1 cellular context compared by ENCODE assay signal in the genomic region with DNA sequence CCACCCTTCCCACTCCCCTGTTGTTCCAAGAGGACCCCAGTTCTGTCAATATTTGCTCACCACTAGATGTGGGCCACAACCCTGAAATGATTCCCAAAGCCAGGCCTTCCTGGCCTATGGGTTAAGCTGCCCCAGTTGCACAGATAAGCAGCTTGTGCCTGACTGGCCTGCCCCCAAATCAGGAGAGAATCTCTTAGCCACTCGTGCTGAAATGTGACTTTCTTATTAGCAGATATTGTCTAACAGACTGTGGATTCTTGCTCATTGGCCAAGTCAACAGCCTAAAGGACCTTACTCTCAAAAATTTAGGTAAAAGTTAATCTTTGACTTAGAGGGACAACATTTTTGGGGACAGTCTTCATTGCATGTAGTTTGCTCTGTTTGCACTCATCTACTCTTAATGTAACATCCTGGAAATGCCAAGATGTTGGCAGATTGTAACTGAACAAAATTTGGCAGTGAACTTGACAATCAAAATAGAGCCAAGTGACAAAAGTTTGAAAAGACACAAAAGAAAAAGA.
TF ChIP-seq lines count a peak whose summit lies in the region.

No MANE protein-coding gene starts in this region.

TF ChIP-seq in HepG2, 621 proteins besides CTCF, POLR2A, EP300 and RAD21 (continued from another document and continues in another):
- TF ChIP-seq, protein P1, sequence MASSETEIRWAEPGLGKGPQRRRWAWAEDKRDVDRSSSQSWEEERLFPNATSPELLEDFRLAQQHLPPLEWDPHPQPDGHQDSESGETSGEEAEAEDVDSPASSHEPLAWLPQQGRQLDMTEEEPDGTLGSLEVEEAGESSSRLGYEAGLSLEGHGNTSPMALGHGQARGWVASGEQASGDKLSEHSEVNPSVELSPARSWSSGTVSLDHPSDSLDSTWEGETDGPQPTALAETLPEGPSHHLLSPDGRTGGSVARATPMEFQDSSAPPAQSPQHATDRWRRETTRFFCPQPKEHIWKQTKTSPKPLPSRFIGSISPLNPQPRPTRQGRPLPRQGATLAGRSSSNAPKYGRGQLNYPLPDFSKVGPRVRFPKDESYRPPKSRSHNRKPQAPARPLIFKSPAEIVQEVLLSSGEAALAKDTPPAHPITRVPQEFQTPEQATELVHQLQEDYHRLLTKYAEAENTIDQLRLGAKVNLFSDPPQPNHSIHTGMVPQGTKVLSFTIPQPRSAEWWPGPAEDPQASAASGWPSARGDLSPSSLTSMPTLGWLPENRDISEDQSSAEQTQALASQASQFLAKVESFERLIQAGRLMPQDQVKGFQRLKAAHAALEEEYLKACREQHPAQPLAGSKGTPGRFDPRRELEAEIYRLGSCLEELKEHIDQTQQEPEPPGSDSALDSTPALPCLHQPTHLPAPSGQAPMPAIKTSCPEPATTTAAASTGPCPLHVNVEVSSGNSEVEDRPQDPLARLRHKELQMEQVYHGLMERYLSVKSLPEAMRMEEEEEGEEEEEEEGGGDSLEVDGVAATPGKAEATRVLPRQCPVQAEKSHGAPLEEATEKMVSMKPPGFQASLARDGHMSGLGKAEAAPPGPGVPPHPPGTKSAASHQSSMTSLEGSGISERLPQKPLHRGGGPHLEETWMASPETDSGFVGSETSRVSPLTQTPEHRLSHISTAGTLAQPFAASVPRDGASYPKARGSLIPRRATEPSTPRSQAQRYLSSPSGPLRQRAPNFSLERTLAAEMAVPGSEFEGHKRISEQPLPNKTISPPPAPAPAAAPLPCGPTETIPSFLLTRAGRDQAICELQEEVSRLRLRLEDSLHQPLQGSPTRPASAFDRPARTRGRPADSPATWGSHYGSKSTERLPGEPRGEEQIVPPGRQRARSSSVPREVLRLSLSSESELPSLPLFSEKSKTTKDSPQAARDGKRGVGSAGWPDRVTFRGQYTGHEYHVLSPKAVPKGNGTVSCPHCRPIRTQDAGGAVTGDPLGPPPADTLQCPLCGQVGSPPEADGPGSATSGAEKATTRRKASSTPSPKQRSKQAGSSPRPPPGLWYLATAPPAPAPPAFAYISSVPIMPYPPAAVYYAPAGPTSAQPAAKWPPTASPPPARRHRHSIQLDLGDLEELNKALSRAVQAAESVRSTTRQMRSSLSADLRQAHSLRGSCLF (CRISPR knock-in tag; IDR thresholded peaks at IDR 0.05; ENCODE audit: borderline replicate concordance), result no peak
- no peak for TF ChIP-seq USF2 (IDR thresholded peaks at IDR 0.05; ENCODE audit: low read depth, low read length)
- no peak for TF ChIP-seq USF2 (CRISPR knock-in tag; IDR thresholded peaks at IDR 0.05; ENCODE audit: borderline replicate concordance)
- no peak for TF ChIP-seq REL (CRISPR knock-in tag; conservative IDR thresholded peaks at IDR 0.05)
- TF ChIP-seq NPAS2 (CRISPR knock-in tag; IDR thresholded peaks at IDR 0.05; ENCODE audit: borderline replicate concordance), result no peak
- TF ChIP-seq FOXO1 (CRISPR knock-in tag; IDR thresholded peaks at IDR 0.05), result peak; percentile 95
- TF ChIP-seq ZNF335 (CRISPR knock-in tag; IDR thresholded peaks at IDR 0.05), result no peak
- TF ChIP-seq SOX13 (IDR thresholded peaks at IDR 0.05), result peak; percentile 63; the same call in 1 of the 2 replicates
- TF ChIP-seq SOX13 (CRISPR knock-in tag; conservative IDR thresholded peaks at IDR 0.05 in 1 of 2, IDR thresholded peaks at IDR 0.05 in 1 of 2), result peak in 1 of 2 experiments; percentile 82; a peak in 1 of 4 replicates
- no peak for TF ChIP-seq ZNF747 (CRISPR knock-in tag; IDR thresholded peaks at IDR 0.05; ENCODE audit: borderline replicate concordance)
- TF ChIP-seq, protein P2, sequence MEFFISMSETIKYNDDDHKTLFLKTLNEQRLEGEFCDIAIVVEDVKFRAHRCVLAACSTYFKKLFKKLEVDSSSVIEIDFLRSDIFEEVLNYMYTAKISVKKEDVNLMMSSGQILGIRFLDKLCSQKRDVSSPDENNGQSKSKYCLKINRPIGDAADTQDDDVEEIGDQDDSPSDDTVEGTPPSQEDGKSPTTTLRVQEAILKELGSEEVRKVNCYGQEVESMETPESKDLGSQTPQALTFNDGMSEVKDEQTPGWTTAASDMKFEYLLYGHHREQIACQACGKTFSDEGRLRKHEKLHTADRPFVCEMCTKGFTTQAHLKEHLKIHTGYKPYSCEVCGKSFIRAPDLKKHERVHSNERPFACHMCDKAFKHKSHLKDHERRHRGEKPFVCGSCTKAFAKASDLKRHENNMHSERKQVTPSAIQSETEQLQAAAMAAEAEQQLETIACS (CRISPR knock-in tag; IDR thresholded peaks at IDR 0.05), result no peak
- no peak for TF ChIP-seq ZBTB7A (CRISPR knock-in tag; IDR thresholded peaks at IDR 0.05)
- no peak for TF ChIP-seq JUND (CRISPR knock-in tag; IDR thresholded peaks at IDR 0.05)
- no peak for TF ChIP-seq NR3C1 (CRISPR knock-in tag; IDR thresholded peaks at IDR 0.05)
- TF ChIP-seq AHDC1 (CRISPR knock-in tag; IDR thresholded peaks at IDR 0.05; ENCODE audit: borderline replicate concordance), result peak; percentile 96
- no peak for TF ChIP-seq ZNF549 (CRISPR knock-in tag; IDR thresholded peaks at IDR 0.05)
- peak; percentile 87 for TF ChIP-seq NFIC (IDR thresholded peaks at IDR 0.05; ENCODE audit: low read length)
- TF ChIP-seq, protein P3, sequence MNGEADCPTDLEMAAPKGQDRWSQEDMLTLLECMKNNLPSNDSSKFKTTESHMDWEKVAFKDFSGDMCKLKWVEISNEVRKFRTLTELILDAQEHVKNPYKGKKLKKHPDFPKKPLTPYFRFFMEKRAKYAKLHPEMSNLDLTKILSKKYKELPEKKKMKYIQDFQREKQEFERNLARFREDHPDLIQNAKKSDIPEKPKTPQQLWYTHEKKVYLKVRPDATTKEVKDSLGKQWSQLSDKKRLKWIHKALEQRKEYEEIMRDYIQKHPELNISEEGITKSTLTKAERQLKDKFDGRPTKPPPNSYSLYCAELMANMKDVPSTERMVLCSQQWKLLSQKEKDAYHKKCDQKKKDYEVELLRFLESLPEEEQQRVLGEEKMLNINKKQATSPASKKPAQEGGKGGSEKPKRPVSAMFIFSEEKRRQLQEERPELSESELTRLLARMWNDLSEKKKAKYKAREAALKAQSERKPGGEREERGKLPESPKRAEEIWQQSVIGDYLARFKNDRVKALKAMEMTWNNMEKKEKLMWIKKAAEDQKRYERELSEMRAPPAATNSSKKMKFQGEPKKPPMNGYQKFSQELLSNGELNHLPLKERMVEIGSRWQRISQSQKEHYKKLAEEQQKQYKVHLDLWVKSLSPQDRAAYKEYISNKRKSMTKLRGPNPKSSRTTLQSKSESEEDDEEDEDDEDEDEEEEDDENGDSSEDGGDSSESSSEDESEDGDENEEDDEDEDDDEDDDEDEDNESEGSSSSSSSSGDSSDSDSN (CRISPR knock-in tag; IDR thresholded peaks at IDR 0.05), result peak; percentile 32; the same call in 1 of the 2 replicates
- peak; percentile 60; the same call in 1 of the 2 replicates for TF ChIP-seq ZNF331 (CRISPR knock-in tag; IDR thresholded peaks at IDR 0.05)
- no peak for TF ChIP-seq KAT8 (CRISPR knock-in tag; IDR thresholded peaks at IDR 0.05)
- no peak for TF ChIP-seq ZNF207 (IDR thresholded peaks at IDR 0.05; ENCODE audit: borderline replicate concordance)
- peak; percentile 33; the same call in 1 of the 2 replicates for TF ChIP-seq SIX1 (CRISPR knock-in tag; IDR thresholded peaks at IDR 0.05; ENCODE audit: borderline replicate concordance)
- no peak for TF ChIP-seq ZKSCAN5 (CRISPR knock-in tag; IDR thresholded peaks at IDR 0.05)
- TF ChIP-seq FOXK2 (IDR thresholded peaks at IDR 0.05), result no peak
- no peak for TF ChIP-seq AFF4 (CRISPR knock-in tag; IDR thresholded peaks at IDR 0.05)
- TF ChIP-seq RNF219 (CRISPR knock-in tag; IDR thresholded peaks at IDR 0.05), result no peak
- TF ChIP-seq HINFP (CRISPR knock-in tag; IDR thresholded peaks at IDR 0.05; ENCODE audit: low read depth), result no peak
- peak in 1 of 2 experiments; percentile 25; a peak in 1 of 4 replicates for TF ChIP-seq NR2F1 (CRISPR knock-in tag; IDR thresholded peaks at IDR 0.05)
